In the genomic region with DNA sequence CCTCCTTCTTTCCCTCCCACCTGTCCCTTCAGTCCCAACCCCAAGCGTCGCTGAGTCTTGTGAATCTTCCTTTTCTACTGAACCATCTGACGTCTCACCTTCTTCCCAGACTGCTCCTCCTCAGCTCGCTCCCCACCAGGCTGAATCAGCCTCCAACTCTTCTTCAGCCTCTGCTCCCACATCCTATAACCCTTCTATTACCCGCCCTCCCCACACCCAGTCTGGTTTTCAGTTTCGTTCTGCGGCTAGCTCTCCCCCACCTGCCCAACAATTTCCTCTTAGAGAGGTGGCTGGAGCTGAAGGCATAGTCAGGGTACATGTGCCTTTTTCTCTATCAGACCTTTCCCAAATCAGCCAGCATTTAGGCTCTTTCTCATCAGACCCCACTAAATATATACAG, we compare ENCODE assay signal across 1 cellular context.
A peak's percentile ranks its signal among the peaks of the same experiment; 100 is the strongest.
TF ChIP-seq lines count a peak whose summit lies in the region.

No MANE protein-coding gene starts in this region.

TF ChIP-seq in GM12878, 131 proteins besides CTCF, POLR2A, EP300 and RAD21:
- peak; percentile 19 to 20; a peak in 1 of 4 replicates for TF ChIP-seq IKZF2 (IDR thresholded peaks at IDR 0.05)
- peak; percentile 61 for TF ChIP-seq RUNX3 (IDR thresholded peaks at IDR 0.05; ENCODE audit: low read length)
TF ChIP-seq in GM12878: peak in this region for 2; not testable (repeated sequence) for 129.
